In genomic region chr5:8685704-8686103, GRCh38 we compare ENCODE assay signal across 17 cellular contexts.
DNase-seq lines count a peak whose midpoint lies in the region; ATAC-seq and TF ChIP-seq lines count a peak whose summit lies in the region.
"Had no signal": no experiment of that assay in that cellular context is flagged by ENCODE, and none has a peak within 500 bp of the region (broad histone marks: within the 10 kb centered on the region; RNA-seq: fewer than 3 reads in every experiment).

No MANE protein-coding gene starts in this region.

- H3K4me1 ChIP-seq in ovary (ENCODE audit: insufficient read depth): no peaks in the 10 kb centered on the region
- H3K4me1 ChIP-seq: lower lobe of right lung, vagina had no signal

- 77 to 88% (median 82%) methylated on average over 2 of the region's 2 CpGs for WGBS in ovary, 3 donors

- H3K4me3 ChIP-seq in LNCaP clone FGC (ENCODE audit: low read depth, low read length): no peak overlapping the region
- H3K4me3 ChIP-seq in ovary: no peak overlapping the region
- H3K4me3 ChIP-seq: lower lobe of right lung, skin epidermis, vagina had no signal

- intact Hi-C loops in ovary (cut with DNase I) (no loop called here), left ventricle myocardium superior (cut with micrococcal nuclease) (no loop called here)

- no peak for TF ChIP-seq POLR2A in ovary (IDR thresholded peaks at IDR 0.05)

- no peak for TF ChIP-seq EP300 in ovary (IDR thresholded peaks at IDR 0.05)

- no peaks in the 10 kb centered on the region for H3K27me3 ChIP-seq in ovary
- H3K27me3 ChIP-seq: neutrophil, vagina had no signal

- DNase-seq in LNCaP clone FGC (ENCODE audit: low read depth): no peak
- peak; percentile 18 for DNase-seq in left kidney (ENCODE audit: low read depth, low spot score)
- no peak for DNase-seq in ovary
- DNase-seq in HEK293T (ENCODE audit: extremely low spot score): no peak
- DNase-seq in left ventricle myocardium superior: no peak
- DNase-seq in mesenteric fat pad (ENCODE audit: low spot score): no peak
- DNase-seq: KBM-7; lower lobe of right lung; NCI-H187 treated with DMSO at 0.1 percent for 48 hours; stimulated activated naive CD4-positive, alpha-beta T cell treated with Interleukin-2 at 50 U/mL for 16 hours had no signal

- no peak overlapping the region for H3K27ac ChIP-seq in C4-2B
- H3K27ac ChIP-seq in VCaP: no peak overlapping the region
- H3K27ac ChIP-seq in ovary: no peak overlapping the region
- H3K27ac ChIP-seq: lower lobe of right lung, neutrophil, skin epidermis, vagina had no signal

- TF ChIP-seq CTCF in C4-2B (conservative IDR thresholded peaks at IDR 0.05) (peak; percentile 20; the same call in 1 of the 2 replicates), LNCaP clone FGC (IDR thresholded peaks at IDR 0.05; ENCODE audit: control insufficient read depth, extremely low read depth, insufficient read depth) (peak; percentile 49), VCaP (conservative IDR thresholded peaks at IDR 0.05) (peak; percentile 38), ovary (IDR thresholded peaks at IDR 0.05) (no peak)

- POLR2A ChIA-PET in HEK293T (lab: Yijun Ruan, JAX): no interaction called here

- ATAC-seq in left ventricle myocardium superior: no peak
- ATAC-seq: esophagus mucosa, HCT116, lower lobe of right lung had no signal

- no peaks in the 10 kb centered on the region for H3K36me3 ChIP-seq in ovary
- H3K36me3 ChIP-seq: lower lobe of right lung, neutrophil, vagina had no signal

- no peaks in the 10 kb centered on the region for H3K9me3 ChIP-seq in ovary
- H3K9me3 ChIP-seq: lower lobe of right lung, neutrophil, vagina had no signal

- CTCF ChIA-PET in HEK293T (lab: Yijun Ruan, JAX): no interaction called here

TF ChIP-seq in HEK293T, 16 proteins besides CTCF, POLR2A, EP300 and RAD21:
- TF ChIP-seq BHLHE40 (IDR thresholded peaks at IDR 0.05; ENCODE audit: borderline replicate concordance) (no peak), SUZ12 (IDR thresholded peaks at IDR 0.05) (no peak), HDGF (IDR thresholded peaks at IDR 0.05; ENCODE audit: borderline replicate concordance) (no peak), FOXM1 (IDR thresholded peaks at IDR 0.05; ENCODE audit: borderline replicate concordance) (no peak), LEF1 (IDR thresholded peaks at IDR 0.05; ENCODE audit: borderline replicate concordance) (no peak), FOXA1 (IDR thresholded peaks at IDR 0.05) (no peak), ELF4 (IDR thresholded peaks at IDR 0.05) (no peak), FOXK2 (IDR thresholded peaks at IDR 0.05) (no peak)
TF ChIP-seq in HEK293T: peak in this region for 0.

Comparison
In these comparisons a context has a peak if more than half of its experiments do, and no peak if none do; other contexts are left out.
1. CTCF ChIP-seq: peak in C4-2B (single experiment), LNCaP clone FGC (single experiment) and VCaP (single experiment); none in ovary (0 of 3).